17 cellular contexts compared by ENCODE assay signal in genomic region chr19:14107581-14108461, GRCh38. TPM values are rescaled to one million over a fixed set of nuclear protein-coding genes. Genes with fewer than 3 reads are reported as not detected.
DNase-seq lines count a peak whose midpoint lies in the region; ATAC-seq, FAIRE-seq and TF ChIP-seq lines count a peak whose summit lies in the region.
"Had no signal": no experiment of that assay in that cellular context is flagged by ENCODE, and none has a peak within 500 bp of the region (broad histone marks: within the 10 kb centered on the region; RNA-seq: fewer than 3 reads in every experiment).

No MANE protein-coding gene starts in this region.

- H3K9ac ChIP-seq in PC-3 (ENCODE audit: low read length) (no peak overlapping the region), skeletal muscle tissue (ENCODE audit: low read depth in 1 of 3, low read length in 3 of 3) (peak overlapping the region; percentile 71 to 79 (median 79)), kidney (ENCODE audit: low read length in 2 of 2) (no peak overlapping the region)

- H3K36me3 Mint-ChIP-seq in CD8-positive, alpha-beta memory T cell, result peaks cover 0 to 35% (median 3%) of the 10 kb centered on the region in 3 donors
- H3K36me3 Mint-ChIP-seq: activated naive CD4-positive, alpha-beta T cell treated with anti-CD3 and anti-CD28 coated beads, Interleukin-2, amount 50 U/mL, for 72 hours had no signal

- H3K9me3 ChIP-seq in PC-3 (ENCODE audit: low read length) (no peaks in the 10 kb centered on the region), skeletal muscle tissue (ENCODE audit: control insufficient read depth in 3 of 3, low read length in 3 of 3) (no peaks in the 10 kb centered on the region), kidney (ENCODE audit: control insufficient read depth in 1 of 2, low read length in 2 of 2) (no peaks in the 10 kb centered on the region)
- H3K9me3 ChIP-seq in CD8-positive, alpha-beta memory T cell (ENCODE audit: low read length), result no peaks in the 10 kb centered on the region

- H3K4me3 Mint-ChIP-seq in CD8-positive, alpha-beta memory T cell, result no peak overlapping the region
- H3K4me3 Mint-ChIP-seq: CD14-positive monocyte had no signal

- no peaks in the 10 kb centered on the region for H3K9me3 Mint-ChIP-seq in CD8-positive, alpha-beta memory T cell
- H3K9me3 Mint-ChIP-seq: activated naive CD4-positive, alpha-beta T cell treated with anti-CD3 and anti-CD28 coated beads, Interleukin-2, amount 50 U/mL, for 72 hours; CD14-positive monocyte had no signal

- CTCF ChIA-PET in PC-3 (lab: Charles Lee), result no interaction called here
- CTCF ChIA-PET in CD8-positive, alpha-beta memory T cell (lab: Charles Lee), result interaction anchor here (1.0 kb wide), 1 partner anchor 12 kb away, joined by 3 read pairs; no protein-coding TSS in a partner anchor

- intact Hi-C loops in PC-3 (cut with micrococcal nuclease), result no loop called here
- intact Hi-C loops in dorsolateral prefrontal cortex (cut with DNase I), result no loop called here
- intact Hi-C loops in kidney (cut with DNase I), result no loop called here

- no peaks in the 10 kb centered on the region for H3F3A ChIP-seq in PC-3 (ENCODE audit: low read length, unreplicated experiment)

- H3K4me2 ChIP-seq in PC-3 (ENCODE audit: low read length), result no peak overlapping the region

- POLR2A ChIA-PET in PC-3 (lab: Charles Lee; ENCODE audit: unreplicated experiment), result no interaction called here
- POLR2A ChIA-PET in CD8-positive, alpha-beta memory T cell (lab: Charles Lee), result no interaction called here

- peaks cover 3% of the 10 kb centered on the region; the same call in 1 of the 2 replicates for H3K79me2 ChIP-seq in PC-3 (ENCODE audit: low read length)

- H3K27ac ChIP-seq in PC-3 (ENCODE audit: low read length) (no peak overlapping the region), dorsolateral prefrontal cortex (peak overlapping the region in 44 of 59 donors; percentile 10 to 74 (median 45)), skeletal muscle tissue (ENCODE audit: low read depth, low read length) (peak overlapping the region; percentile 86), kidney (ENCODE audit: low read depth in 2 of 2, low read length in 2 of 2) (no peak overlapping the region)
- H3K27ac ChIP-seq in CD8-positive, alpha-beta memory T cell (ENCODE audit: low read depth, low read length), result no peak overlapping the region

- FAIRE-seq in kidney (lab: Jason Lieb, UNC), result no peak

- no peaks in the 10 kb centered on the region for H3K27me3 Mint-ChIP-seq in CD8-positive, alpha-beta memory T cell
- H3K27me3 Mint-ChIP-seq: progenitor cell of endocrine pancreas had no signal

- H3K36me3 ChIP-seq in PC-3 (ENCODE audit: low read depth, low read length), result peaks cover 5% of the 10 kb centered on the region; the same call in 1 of the 2 replicates
- peaks cover 13 to 23% (median 15%) of the 10 kb centered on the region in 3 donors for H3K36me3 ChIP-seq in skeletal muscle tissue (ENCODE audit: control insufficient read depth in 3 of 3, insufficient read depth in 3 of 3, low read length in 3 of 3)
- H3K36me3 ChIP-seq in CD8-positive, alpha-beta memory T cell (ENCODE audit: insufficient read depth, low read length), result no peaks in the 10 kb centered on the region
- H3K36me3 ChIP-seq in kidney (ENCODE audit: control insufficient read depth in 1 of 2, insufficient read depth in 2 of 2, low read length in 2 of 2), result peaks cover 7 to 19% of the 10 kb centered on the region in 2 donors

- peak overlapping the region in 1 of 8 donors; percentile 58 for H3K27ac Mint-ChIP-seq in CD8-positive, alpha-beta memory T cell
- H3K27ac Mint-ChIP-seq: progenitor cell of endocrine pancreas had no signal

- peak; percentile 53; the same call in 1 of the 2 replicates for ATAC-seq in PC-3
- ATAC-seq: activated naive CD4-positive, alpha-beta T cell treated with anti-CD3 and anti-CD28 coated beads, Interleukin-2, amount 50 U/mL, for 72 hours had no signal

- H3K4me1 ChIP-seq in PC-3 (ENCODE audit: insufficient read depth, low read length) (no peaks in the 10 kb centered on the region), skeletal muscle tissue (ENCODE audit: control insufficient read depth in 3 of 3, insufficient read depth in 3 of 3, low read length in 3 of 3) (peaks cover 36 to 48% (median 41%) of the 10 kb centered on the region in 3 donors), kidney (ENCODE audit: control insufficient read depth in 1 of 2, insufficient read depth in 1 of 2, low read depth in 1 of 2, low read length in 2 of 2) (peaks cover 5 to 11% of the 10 kb centered on the region in 2 donors)
- peaks cover 5% of the 10 kb centered on the region for H3K4me1 ChIP-seq in CD8-positive, alpha-beta memory T cell (ENCODE audit: insufficient read depth, low read length)

- TF ChIP-seq CTCF in PC-3 (conservative IDR thresholded peaks at IDR 0.05; ENCODE audit: low read depth, low read length), result no peak
- no peak for TF ChIP-seq CTCF in dorsolateral prefrontal cortex (IDR thresholded peaks at IDR 0.05 in 54 of 56, conservative IDR thresholded peaks at IDR 0.05 in 2 of 56; ENCODE audit: low read depth in 1 of 56, partially characterized antibody in 56 of 56)
- no peak for TF ChIP-seq CTCF in kidney (IDR thresholded peaks at IDR 0.05; ENCODE audit: borderline replicate concordance, extremely low read depth, insufficient read depth)

- no peaks in the 10 kb centered on the region for H4K20me1 ChIP-seq in PC-3 (ENCODE audit: low read length)

- H3K27me3 ChIP-seq in PC-3 (ENCODE audit: low read length), result no peaks in the 10 kb centered on the region
- no peaks in the 10 kb centered on the region for H3K27me3 ChIP-seq in dorsolateral prefrontal cortex
- no peaks in the 10 kb centered on the region for H3K27me3 ChIP-seq in skeletal muscle tissue (ENCODE audit: control insufficient read depth in 3 of 3, insufficient read depth in 3 of 3, low read length in 3 of 3)
- H3K27me3 ChIP-seq in CD8-positive, alpha-beta memory T cell (ENCODE audit: insufficient read depth, low read length, poor library complexity, severe bottlenecking), result no peaks in the 10 kb centered on the region

- H3K4me1 Mint-ChIP-seq in CD8-positive, alpha-beta memory T cell, result peaks cover 0 to 16% (median 1%) of the 10 kb centered on the region in 3 donors

- H3K4me3 ChIP-seq in PC-3 (ENCODE audit: low read length), result no peak overlapping the region
- no peak overlapping the region for H3K4me3 ChIP-seq in dorsolateral prefrontal cortex
- peak overlapping the region; percentile 30 to 58 (median 50) for H3K4me3 ChIP-seq in skeletal muscle tissue (ENCODE audit: low read length in 3 of 3)
- H3K4me3 ChIP-seq in CD8-positive, alpha-beta memory T cell (ENCODE audit: low read length), result no peak overlapping the region
- H3K4me3 ChIP-seq in kidney (ENCODE audit: low read length in 2 of 2), result no peak overlapping the region

- H3K9me2 ChIP-seq in PC-3 (replicated peaks; ENCODE audit: low read length), result no peaks in the 10 kb centered on the region

- BruUV-seq in PC-3 (replicated peaks; lab: Mats Ljungman, UMichigan), result no TSS peak

- DNase-seq in PC-3 (peak; percentile 18), dorsolateral prefrontal cortex (no peak), iris pigment epithelial cell (ENCODE audit: low read depth) (peak; percentile 50), DMS153 treated with DMSO at 0.1 percent for 48 hours (lab: John Stamatoyannopoulos, UW; ENCODE audit: unreplicated experiment) (no peak), SK-N-DZ (ENCODE audit: low spot score) (no peak), kidney (no peak)
- DNase-seq in CD8-positive, alpha-beta memory T cell, result no peak
- DNase-seq: effector memory CD4-positive, alpha-beta T cell; midbrain; MM.1S; NCI-H345 had no signal

- H2AFZ ChIP-seq in PC-3 (ENCODE audit: low read length), result no peak overlapping the region

RNA-seq across cellular contexts. Expression of gene PRKACA, which starts 9.7 kb away (rescaled TPM):
- 50.2 and 72.9 TPM in 2 replicates for total RNA-seq in PC-3 (2014; rRNA removed)
- 100 to 1,000 TPM in 118 of 120 experiments, 10 to 100 TPM in 2; 87.9 to 222 (median 163) TPM for total RNA-seq in dorsolateral prefrontal cortex
- 137 TPM for total RNA-seq in skeletal muscle tissue
- 10 to 100 TPM; 77.3 to 81.0 TPM for total RNA-seq in CD8-positive, alpha-beta memory T cell
- 1.5 TPM for polyA plus RNA-seq in CD8-positive, alpha-beta memory T cell
- 42.1 and 57.4 TPM in 2 replicates for polyA plus RNA-seq in SK-N-DZ (2014; cell fraction: cytosol; rRNA removed)
- 15.8 and 25.2 TPM in 2 replicates for polyA plus RNA-seq in SK-N-DZ (2014; cell fraction: nucleus; rRNA removed)
- total RNA-seq in kidney, result 92.3 TPM
- 51.4 TPM for polyA plus RNA-seq in kidney (ENCODE audit: insufficient read depth, low read depth, low replicate concordance)

RNA-seq across cellular contexts. Expression of gene SAMD1, which starts 17.3 kb away (rescaled TPM):
- total RNA-seq in PC-3 (2014; rRNA removed) (62.2 and 90.5 TPM in 2 replicates), dorsolateral prefrontal cortex (100 to 1,000 TPM in 1 of 120 experiments, 10 to 100 TPM in 119; 30.2 to 108 (median 43.1) TPM), skeletal muscle tissue (12.5 TPM), kidney (28.3 TPM)
- 100 to 1,000 TPM in 1 of 2 experiments, 10 to 100 TPM in 1; 97.8 to 105 TPM for total RNA-seq in CD8-positive, alpha-beta memory T cell
- polyA plus RNA-seq in CD8-positive, alpha-beta memory T cell, result 2.8 TPM
- 65.0 and 85.3 TPM in 2 replicates for polyA plus RNA-seq in SK-N-DZ (2014; cell fraction: cytosol; rRNA removed)
- polyA plus RNA-seq in SK-N-DZ (2014; cell fraction: nucleus; rRNA removed), result 72.7 and 75.8 TPM in 2 replicates
- polyA plus RNA-seq in kidney (ENCODE audit: insufficient read depth, low read depth, low replicate concordance), result 23.3 TPM

RNA-seq across cellular contexts. Expression of gene C19orf67, which starts 22.2 kb away (rescaled TPM):
- total RNA-seq in PC-3 (2014; rRNA removed) (not detected in 2 replicates), dorsolateral prefrontal cortex (not detected), skeletal muscle tissue (not detected), kidney (not detected)
- total RNA-seq in CD8-positive, alpha-beta memory T cell, result under 1 TPM in 1 of 2 experiments, not detected in 1; 0.42 TPM
- not detected for polyA plus RNA-seq in CD8-positive, alpha-beta memory T cell
- polyA plus RNA-seq in SK-N-DZ (2014; cell fraction: cytosol; rRNA removed), result not detected in 2 replicates
- polyA plus RNA-seq in SK-N-DZ (2014; cell fraction: nucleus; rRNA removed), result 2.9 TPM in 1 of 2 replicates, not detected in the other
- not detected for polyA plus RNA-seq in kidney (ENCODE audit: insufficient read depth, low read depth, low replicate concordance)
- total RNA-seq: activated CD8-positive, alpha-beta memory T cell treated with anti-CD3 and anti-CD28 coated beads for 36 hours; activated naive CD4-positive, alpha-beta T cell treated with anti-CD3 and anti-CD28 coated beads, Interleukin-2, amount 50 U/mL, for 72 hours; RPMI7951 had no signal
- polyA plus RNA-seq: CD14-positive monocyte had no signal

RNA-seq across cellular contexts. Expression of gene ASF1B, which starts 28.6 kb away (rescaled TPM):
- total RNA-seq in PC-3 (2014; rRNA removed) (71.2 and 84.7 TPM in 2 replicates), dorsolateral prefrontal cortex (1 to 10 TPM in 13 of 120 experiments, under 1 TPM in 42, not detected in 65; 0.22 to 2.4 (median 0.63) TPM), skeletal muscle tissue (3.7 TPM), kidney (1.8 TPM)
- 10 to 100 TPM; 75.0 to 76.2 TPM for total RNA-seq in CD8-positive, alpha-beta memory T cell
- polyA plus RNA-seq in CD8-positive, alpha-beta memory T cell, result 4.5 TPM
- 75.4 and 92.6 TPM in 2 replicates for polyA plus RNA-seq in SK-N-DZ (2014; cell fraction: cytosol; rRNA removed)
- polyA plus RNA-seq in SK-N-DZ (2014; cell fraction: nucleus; rRNA removed), result 27.8 and 41.8 TPM in 2 replicates
- polyA plus RNA-seq in kidney (ENCODE audit: insufficient read depth, low read depth, low replicate concordance), result 0.49 TPM

RNA-seq across cellular contexts. Expression of gene MISP3, which starts 35.2 kb away (rescaled TPM):
- total RNA-seq in PC-3 (2014; rRNA removed), result 6.1 and 7.8 TPM in 2 replicates
- 10 to 100 TPM in 103 of 120 experiments, 1 to 10 TPM in 17; 7.2 to 23.3 (median 13.0) TPM for total RNA-seq in dorsolateral prefrontal cortex
- not detected for total RNA-seq in skeletal muscle tissue
- 1 to 10 TPM in 1 of 2 experiments, under 1 TPM in 1; 1.00 to 1.2 TPM for total RNA-seq in CD8-positive, alpha-beta memory T cell
- polyA plus RNA-seq in CD8-positive, alpha-beta memory T cell, result 2.1 TPM
- 1.3 and 2.7 TPM in 2 replicates for polyA plus RNA-seq in SK-N-DZ (2014; cell fraction: cytosol; rRNA removed)
- polyA plus RNA-seq in SK-N-DZ (2014; cell fraction: nucleus; rRNA removed), result 2.3 and 3.9 TPM in 2 replicates
- total RNA-seq in kidney, result 8.7 TPM
- 32.0 TPM for polyA plus RNA-seq in kidney (ENCODE audit: insufficient read depth, low read depth, low replicate concordance)

Comparison
In these comparisons a context has a peak if more than half of its experiments do, and no peak if none do; other contexts are left out.
1. DNase-seq: peak in PC-3 (single experiment) and iris pigment epithelial cell (single experiment); none in dorsolateral prefrontal cortex (0 of 10), DMS153 treated with DMSO at 0.1 percent for 48 hours (single experiment), CD8-positive, alpha-beta memory T cell (0 of 5), SK-N-DZ (single experiment) and kidney (single experiment).
2. H3K27ac ChIP-seq: peak in dorsolateral prefrontal cortex (44 of 59) and skeletal muscle tissue (single experiment); none in PC-3 (single experiment), CD8-positive, alpha-beta memory T cell (single experiment) and kidney (0 of 2).
3. H3K4me3 ChIP-seq: peak in skeletal muscle tissue (3 of 3); none in PC-3 (single experiment), dorsolateral prefrontal cortex (0 of 59), CD8-positive, alpha-beta memory T cell (single experiment) and kidney (0 of 2).
4. H3K9ac ChIP-seq: peak in skeletal muscle tissue (3 of 3); none in PC-3 (single experiment) and kidney (0 of 2).